ENCODE assay signal across 9 cellular contexts in the genomic region with DNA sequence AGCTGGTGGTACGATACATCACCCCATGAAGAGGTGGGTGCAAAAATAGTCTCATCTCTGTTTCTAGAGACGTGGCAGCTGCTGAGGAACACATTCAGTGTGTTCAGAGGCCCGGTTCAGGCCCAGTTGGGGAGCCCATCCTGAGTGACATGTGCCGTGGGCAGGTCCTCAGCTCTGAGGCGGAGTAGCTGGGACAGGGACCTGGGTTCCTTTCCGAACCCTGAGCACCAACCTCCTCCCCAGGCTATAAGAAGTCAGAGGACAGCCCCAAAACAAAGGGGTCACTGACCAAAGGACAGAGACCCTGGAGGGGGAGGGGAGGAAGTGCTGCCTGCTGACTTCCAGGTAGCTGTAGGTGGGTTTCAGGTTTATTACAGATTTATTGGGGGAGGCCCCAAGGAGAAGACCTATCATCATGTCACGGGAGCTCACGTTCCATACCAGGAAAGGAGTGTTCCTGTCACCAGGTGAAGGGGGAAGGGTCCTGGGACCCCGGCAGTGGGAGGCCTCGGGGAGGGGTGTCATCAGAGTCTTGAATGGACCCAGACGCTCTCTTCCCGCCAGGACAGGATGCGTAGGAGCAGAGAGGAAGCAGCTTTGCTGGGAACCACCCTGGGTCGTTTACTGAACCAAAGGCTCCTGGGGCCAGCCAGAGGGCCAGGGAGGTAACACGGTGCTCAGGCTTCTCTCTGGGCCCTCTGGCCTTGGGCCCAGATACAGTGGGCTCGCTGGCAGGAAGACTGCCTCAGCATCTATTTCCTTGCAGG. TPM values are rescaled to one million over a fixed set of nuclear protein-coding genes. Genes with fewer than 3 reads are reported as not detected.
DNase-seq lines count a peak whose midpoint lies in the region; ATAC-seq, FAIRE-seq and TF ChIP-seq lines count a peak whose summit lies in the region.
"Had no signal": no experiment of that assay in that cellular context is flagged by ENCODE, and none has a peak within 500 bp of the region (broad histone marks: within the 10 kb centered on the region; RNA-seq: fewer than 3 reads in every experiment).

No MANE protein-coding gene starts in this region.

- no peak overlapping the region for H3K14ac ChIP-seq in neuronal stem cell (ENCODE audit: low read length)
- no peak overlapping the region for H3K14ac ChIP-seq in trophoblast cell (ENCODE audit: low read length)

- DNase-seq in GM03348 (ENCODE audit: low spot score): peak; percentile 7
- no peak for DNase-seq in neuronal stem cell (ENCODE audit: low spot score)
- DNase-seq in glomerular visceral epithelial cell (ENCODE audit: extremely low spot score): no peak
- no peak for DNase-seq in HEK293T (ENCODE audit: extremely low spot score)
- DNase-seq in GM12891 (ENCODE audit: insufficient read length, low spot score): no peak
- no peak for DNase-seq in trophoblast cell

- no peak overlapping the region for H4K8ac ChIP-seq in neuronal stem cell (ENCODE audit: low read depth, low read length)
- no peak overlapping the region for H4K8ac ChIP-seq in trophoblast cell (ENCODE audit: low read depth, low read length)

- peaks cover 61% of the 10 kb centered on the region for H3K4me1 Mint-ChIP-seq in brain

- H3K4me2 ChIP-seq in neuronal stem cell (ENCODE audit: insufficient read depth, low read length, poor library complexity, severe bottlenecking) (no peak overlapping the region), trophoblast cell (ENCODE audit: low read length) (no peak overlapping the region)

- H2BK120ac ChIP-seq in neuronal stem cell (ENCODE audit: low read depth, low read length): peak overlapping the region; percentile 30
- no peak overlapping the region for H2BK120ac ChIP-seq in trophoblast cell (ENCODE audit: insufficient read depth, low read length, poor library complexity)

- H3K4me3 ChIP-seq in neuronal stem cell (ENCODE audit: low read length in 2 of 2): no peak overlapping the region
- no peak overlapping the region for H3K4me3 ChIP-seq in trophoblast cell (ENCODE audit: low read depth, low read length)

- no peaks in the 10 kb centered on the region for H3K79me2 ChIP-seq in trophoblast cell (ENCODE audit: control insufficient read depth, insufficient read depth, low read length, poor library complexity)

- POLR2A ChIA-PET in HEK293T (lab: Yijun Ruan, JAX): interaction anchor here (0.7 to 1.5 kb wide), 3 partner anchors 30 to 127 kb away, joined by 3 to 9 read pairs (median 4); a partner anchor contains a TSS

- CTCF ChIA-PET in HEK293T (lab: Yijun Ruan, JAX): interaction anchor here (0.7 to 4.4 kb wide), 19 partner anchors 10 to 249 kb away, joined by 3 to 37 read pairs (median 4); a partner anchor contains a TSS

- H3K4me1 ChIP-seq in neuronal stem cell (ENCODE audit: control insufficient read depth in 2 of 2, insufficient read depth in 1 of 2, low read depth in 1 of 2, low read length in 2 of 2) (peaks cover 13 to 14% of the 10 kb centered on the region in 2 donors), trophoblast cell (ENCODE audit: control insufficient read depth in 1 of 2, insufficient read depth in 2 of 2, low read length in 2 of 2) (peaks cover 4 to 17% of the 10 kb centered on the region in 2 experiments)

- peak in 1 of 2 experiments; percentile 51 for TF ChIP-seq CTCF in brain (conservative IDR thresholded peaks at IDR 0.05)

- H2BK15ac ChIP-seq in neuronal stem cell (ENCODE audit: low read length): no peak overlapping the region

- H3K27ac Mint-ChIP-seq in brain: peak overlapping the region; percentile 50 to 98 (median 94)

- H3K4me3 Mint-ChIP-seq in brain: peak overlapping the region in 3 of 5 experiments; percentile 33 to 78 (median 70)

- peaks cover 0 to 5% of the 10 kb centered on the region in 2 donors for H3K9me3 ChIP-seq in neuronal stem cell (replicated peaks in 1 of 2; ENCODE audit: control insufficient read depth in 2 of 2, insufficient read depth in 1 of 2, low read depth in 1 of 2, low read length in 2 of 2)
- peaks cover 5% of the 10 kb centered on the region for H3K9me3 ChIP-seq in trophoblast cell (ENCODE audit: insufficient read depth, low read depth, low read length)
- H3K9me3 ChIP-seq: pancreas had no signal

- peak; percentile 9 for ATAC-seq in HG03039 (IDR thresholded peaks at IDR 0.05; ENCODE audit: unreplicated experiment)

- H2AFZ ChIP-seq in neuronal stem cell (ENCODE audit: low read length) (no peak overlapping the region), trophoblast cell (ENCODE audit: insufficient read depth, low read length, poor library complexity) (no peak overlapping the region)

- H3K79me1 ChIP-seq in neuronal stem cell (ENCODE audit: low read depth, low read length) (peaks cover 8% of the 10 kb centered on the region), trophoblast cell (ENCODE audit: low read length) (no peaks in the 10 kb centered on the region)

- no peak overlapping the region for H2BK12ac ChIP-seq in neuronal stem cell (ENCODE audit: low read length)
- no peak overlapping the region for H2BK12ac ChIP-seq in trophoblast cell (ENCODE audit: low read length)

- H3K23ac ChIP-seq in neuronal stem cell (ENCODE audit: low read depth, low read length, poor library complexity) (peak overlapping the region; percentile 21), trophoblast cell (ENCODE audit: low read length) (no peak overlapping the region)

- H4K12ac ChIP-seq in trophoblast cell (ENCODE audit: low read depth, low read length): no peak overlapping the region

- H3K36me3 ChIP-seq in neuronal stem cell (replicated peaks in 1 of 2; ENCODE audit: control insufficient read depth in 2 of 2, insufficient read depth in 2 of 2, low read length in 2 of 2) (peaks cover 0 to 9% of the 10 kb centered on the region in 2 donors), trophoblast cell (ENCODE audit: control insufficient read depth in 1 of 2, insufficient read depth in 2 of 2, low read length in 2 of 2) (peaks cover 11 to 12% of the 10 kb centered on the region in 2 experiments)
- H3K36me3 ChIP-seq: pancreas had no signal

- H3K18ac ChIP-seq in neuronal stem cell (ENCODE audit: low read length) (no peak overlapping the region), trophoblast cell (ENCODE audit: low read length) (no peak overlapping the region)

- H3K4ac ChIP-seq in neuronal stem cell (ENCODE audit: low read length) (no peak overlapping the region), trophoblast cell (ENCODE audit: low read depth, low read length) (no peak overlapping the region)

- TF ChIP-seq POLR2A in GM12891 (IDR thresholded peaks at IDR 0.05; ENCODE audit: low read depth, low read length): no peak

- no peaks in the 10 kb centered on the region for H3K9me3 Mint-ChIP-seq in brain

- H3K9ac ChIP-seq in neuronal stem cell (ENCODE audit: low read depth, low read length, poor library complexity): peak overlapping the region; percentile 54
- no peak overlapping the region for H3K9ac ChIP-seq in trophoblast cell (ENCODE audit: low read length)

- H3K36me3 Mint-ChIP-seq in brain: no peaks in the 10 kb centered on the region

- no peaks in the 10 kb centered on the region for H3K27me3 Mint-ChIP-seq in brain

- H3K27ac ChIP-seq in neuronal stem cell (replicated peaks; ENCODE audit: low read length) (no peak overlapping the region), trophoblast cell (ENCODE audit: low read depth, low read length) (no peak overlapping the region)

- H3K27me3 ChIP-seq in neuronal stem cell (ENCODE audit: control insufficient read depth in 3 of 3, insufficient read depth in 3 of 3, low read depth in 1 of 3, low read length in 3 of 3) (no peaks in the 10 kb centered on the region), trophoblast cell (ENCODE audit: insufficient read depth, low read length) (no peaks in the 10 kb centered on the region)
- H3K27me3 ChIP-seq: pancreas had no signal

- H2AK5ac ChIP-seq in neuronal stem cell (ENCODE audit: low read depth, low read length) (peak overlapping the region; percentile 41), trophoblast cell (ENCODE audit: low read length) (no peak overlapping the region)

- no peak overlapping the region for H4K91ac ChIP-seq in neuronal stem cell (ENCODE audit: low read depth, low read length, poor library complexity)
- H4K91ac ChIP-seq in trophoblast cell (ENCODE audit: low read depth, low read length): no peak overlapping the region

- no CpG with 5 or more reads among the region's 16 CpGs for WGBS in neuronal stem cell (ENCODE audit: extremely low coverage in 2 of 2, insufficient read length in 2 of 2, insufficient replicate concordance in 1 of 2), 2 donors
- WGBS in trophoblast cell (ENCODE audit: extremely low coverage, insufficient coverage, insufficient read length): no CpG with 5 or more reads among the region's 16 CpGs

- H2BK5ac ChIP-seq in neuronal stem cell (ENCODE audit: low read length) (no peak overlapping the region), trophoblast cell (ENCODE audit: low read depth, low read length, poor library complexity) (no peak overlapping the region)

- FAIRE-seq in GM12891 (lab: Jason Lieb, UNC): no peak
- FAIRE-seq: pancreas had no signal

TF ChIP-seq in HEK293T, 16 proteins besides CTCF, POLR2A, EP300 and RAD21 (continues in another document):
- TF ChIP-seq LEF1 (IDR thresholded peaks at IDR 0.05; ENCODE audit: borderline replicate concordance) (no peak), NFRKB (IDR thresholded peaks at IDR 0.05) (no peak), L3MBTL2 (conservative IDR thresholded peaks at IDR 0.05) (no peak), TARDBP (IDR thresholded peaks at IDR 0.05) (no peak), HDGF (IDR thresholded peaks at IDR 0.05; ENCODE audit: borderline replicate concordance) (no peak), CTBP1 (IDR thresholded peaks at IDR 0.05; ENCODE audit: borderline replicate concordance) (no peak), BHLHE40 (IDR thresholded peaks at IDR 0.05; ENCODE audit: borderline replicate concordance) (no peak), FOXA1 (IDR thresholded peaks at IDR 0.05) (no peak)

TF ChIP-seq in GM12891, 5 proteins besides CTCF, POLR2A, EP300 and RAD21:
- no peak for TF ChIP-seq SPI1 (IDR thresholded peaks at IDR 0.05; ENCODE audit: low read depth, low read length)
- TF ChIP-seq POU2F2 (IDR thresholded peaks at IDR 0.05; ENCODE audit: low read depth, low read length): no peak; the same call in 1 of the 2 replicates
- TF ChIP-seq POLR2AphosphoS5 (IDR thresholded peaks at IDR 0.05; ENCODE audit: low read depth, low read length): no peak
- TF ChIP-seq PAX5 (IDR thresholded peaks at IDR 0.05; ENCODE audit: insufficient read depth, low read length, severe bottlenecking): no peak
- no peak for TF ChIP-seq TAF1 (IDR thresholded peaks at IDR 0.05; ENCODE audit: low read depth, low read length)

RNA-seq across cellular contexts. Expression of a gene that starts 4.9 kb away (rescaled TPM):
- polyA plus RNA-seq in brain (ENCODE audit: insufficient read depth, low read depth, low replicate concordance): 9.0 TPM
- 0.66 TPM for polyA plus RNA-seq in neuronal stem cell (2013, experiment 1 of 2)
- 0.76 TPM for polyA plus RNA-seq in neuronal stem cell (2013, experiment 2 of 2)
- polyA plus RNA-seq in GM12891 (2012; ENCODE audit: low read depth, missing spikeins): 0.05 TPM
- 0.08 and 0.15 TPM in 2 replicates for polyA plus RNA-seq in trophoblast cell (2013)

RNA-seq across cellular contexts. Expression of a gene that starts 36.6 kb away (rescaled TPM):
- polyA plus RNA-seq in brain (ENCODE audit: insufficient read depth, low read depth, low replicate concordance): 17.3 TPM
- 14.4 TPM for polyA plus RNA-seq in neuronal stem cell (2013, experiment 1 of 2)
- 14.3 TPM for polyA plus RNA-seq in neuronal stem cell (2013, experiment 2 of 2)
- 6.8 TPM for polyA plus RNA-seq in GM12891 (2012; ENCODE audit: low read depth, missing spikeins)
- polyA plus RNA-seq in trophoblast cell (2013): 8.6 and 8.7 TPM in 2 replicates
